ENCODE assay signal across 33 cellular contexts in genomic region chr3:31738423-31738822, GRCh38.
"Had no signal": no experiment of that assay in that cellular context is flagged by ENCODE, and none has a peak within 500 bp of the region (broad histone marks: within the 10 kb centered on the region; RNA-seq: fewer than 3 reads in every experiment).

No MANE protein-coding gene starts in this region.

- H3K27ac ChIP-seq: ascending aorta, cardiac muscle cell, RWPE1, SJCRH30, SK-N-MC, WERI-Rb-1 had no signal

- H3K4me3 Mint-ChIP-seq: activated CD4-positive, alpha-beta memory T cell treated with anti-CD3 and anti-CD28 coated beads, Interleukin-2, amount 10 ng/mL, durations not matched to agents 7 days and 5 days; activated CD8-positive, alpha-beta memory T cell treated with anti-CD3 and anti-CD28 coated beads, Interleukin-2, amount 10 ng/mL, durations not matched to agents 7 days and 5 days; activated naive CD4-positive, alpha-beta T cell treated with anti-CD3 and anti-CD28 coated beads, Interleukin-2, amount 10 ng/mL, durations not matched to agents 7 days and 5 days; activated naive CD8-positive, alpha-beta T cell; activated naive CD8-positive, alpha-beta T cell treated with anti-CD3 and anti-CD28 coated beads, Interleukin-2, amount 50 U/mL, for 24 hours had no signal

- H3K9me3 Mint-ChIP-seq: activated naive CD4-positive, alpha-beta T cell treated with anti-CD3 and anti-CD28 coated beads, Interleukin-2, amount 10 ng/mL, durations not matched to agents 7 days and 5 days; activated naive CD8-positive, alpha-beta T cell treated with anti-CD3 and anti-CD28 coated beads, Interleukin-2, amount 50 U/mL, for 24 hours had no signal

- H3K27me3 ChIP-seq: ascending aorta, cardiac muscle cell, SJCRH30 had no signal

- H3K36me3 Mint-ChIP-seq: activated CD8-positive, alpha-beta memory T cell treated with anti-CD3 and anti-CD28 coated beads, Interleukin-2, amount 10 ng/mL, durations not matched to agents 7 days and 5 days; activated naive CD4-positive, alpha-beta T cell treated with anti-CD3 and anti-CD28 coated beads, Interleukin-2, amount 10 ng/mL, durations not matched to agents 7 days and 5 days; activated naive CD8-positive, alpha-beta T cell had no signal

- H3K9me3 ChIP-seq: ascending aorta, SJCRH30 had no signal

- H3K4me3 ChIP-seq: ascending aorta, cardiac muscle cell, K562, SJCRH30, SK-N-MC had no signal

- ATAC-seq: activated CD8-positive, alpha-beta memory T cell treated with anti-CD3 and anti-CD28 coated beads, Interleukin-2, amount 10 ng/mL, durations not matched to agents 7 days and 5 days; activated naive CD8-positive, alpha-beta T cell treated with anti-CD3 and anti-CD28 coated beads, Interleukin-2, amount 50 U/mL, for 24 hours; K562; PC-3 had no signal

- H3K4me1 Mint-ChIP-seq: activated CD4-positive, alpha-beta memory T cell treated with anti-CD3 and anti-CD28 coated beads, Interleukin-2, amount 10 ng/mL, durations not matched to agents 7 days and 5 days; activated CD8-positive, alpha-beta memory T cell treated with anti-CD3 and anti-CD28 coated beads, Interleukin-2, amount 10 ng/mL, durations not matched to agents 7 days and 5 days; activated naive CD4-positive, alpha-beta T cell treated with anti-CD3 and anti-CD28 coated beads, Interleukin-2, amount 10 ng/mL, durations not matched to agents 7 days and 5 days; activated naive CD8-positive, alpha-beta T cell treated with anti-CD3 and anti-CD28 coated beads, Interleukin-2, amount 50 U/mL, for 24 hours had no signal

- H3K27ac Mint-ChIP-seq: activated CD4-positive, alpha-beta memory T cell treated with anti-CD3 and anti-CD28 coated beads, Interleukin-2, amount 10 ng/mL, durations not matched to agents 7 days and 5 days; activated CD8-positive, alpha-beta memory T cell treated with anti-CD3 and anti-CD28 coated beads, Interleukin-2, amount 10 ng/mL, durations not matched to agents 7 days and 5 days; activated naive CD4-positive, alpha-beta T cell treated with anti-CD3 and anti-CD28 coated beads, Interleukin-2, amount 10 ng/mL, durations not matched to agents 7 days and 5 days; activated naive CD8-positive, alpha-beta T cell; activated naive CD8-positive, alpha-beta T cell treated with anti-CD3 and anti-CD28 coated beads, Interleukin-2, amount 50 U/mL, for 24 hours had no signal

- H3K4me1 ChIP-seq: SJCRH30 had no signal

- H3K27me3 Mint-ChIP-seq: activated naive CD8-positive, alpha-beta T cell treated with anti-CD3 and anti-CD28 coated beads, Interleukin-2, amount 50 U/mL, for 24 hours had no signal

- DNase-seq: activated CD4-positive, alpha-beta memory T cell treated with anti-CD3 and anti-CD28 coated beads, Interleukin-2, amount 10 ng/mL, durations not matched to agents 7 days and 5 days; activated CD4-positive, alpha-beta T cell treated with anti-CD3 and anti-CD28 coated beads for 1 hour; activated CD4-positive, alpha-beta T cell treated with anti-CD3 and anti-CD28 coated beads for 48 hours; activated CD4-positive, CD25-positive, alpha-beta regulatory T cell; activated CD8-positive, alpha-beta memory T cell treated with anti-CD3 and anti-CD28 coated beads for 24 hours; activated CD8-positive, alpha-beta memory T cell treated with anti-CD3 and anti-CD28 coated beads, Interleukin-2, amount 10 ng/mL, durations not matched to agents 7 days and 5 days; activated CD8-positive, alpha-beta memory T cell treated with anti-CD3 and anti-CD28 coated beads, Interleukin-2, amount 50 U/mL, for 48 hours; activated effector memory CD4-positive, alpha-beta T cell treated with Interleukin-2 at 50 U/mL for 16 hours; activated naive CD4-positive, alpha-beta T cell treated with anti-CD3 and anti-CD28 coated beads, Interleukin-2, amount 10 ng/mL, durations not matched to agents 7 days and 5 days; activated naive CD8-positive, alpha-beta T cell treated with anti-CD3 and anti-CD28 coated beads, Interleukin-2, amount 50 U/mL, for 24 hours; activated T-cell treated with anti-CD3 and anti-CD28 coated beads, Interleukin-2, amount 50 U/mL, for 48 hours; amniotic stem cell; NCI-H1105 treated with DMSO at 0.1 percent for 48 hours; NCI-H1436; NCI-H1694; NCI-H1930; NCI-H2107; NCI-H2171; NCI-H510A; NCI-H526; NCI-H748 treated with DMSO at 0.1 percent for 48 hours; NK-92 treated with Interleukin-12 subunit alpha and Interleukin-12 subunit beta, amount 100 ng/mL, for 24 hours; PC-3; SHP77; SJCRH30; T1000; WERI-Rb-1 had no signal

- H3K36me3 ChIP-seq: ascending aorta, cardiac muscle cell, SJCRH30, WERI-Rb-1 had no signal
